ENCODE assay signal across 31 cellular contexts in the genomic region with DNA sequence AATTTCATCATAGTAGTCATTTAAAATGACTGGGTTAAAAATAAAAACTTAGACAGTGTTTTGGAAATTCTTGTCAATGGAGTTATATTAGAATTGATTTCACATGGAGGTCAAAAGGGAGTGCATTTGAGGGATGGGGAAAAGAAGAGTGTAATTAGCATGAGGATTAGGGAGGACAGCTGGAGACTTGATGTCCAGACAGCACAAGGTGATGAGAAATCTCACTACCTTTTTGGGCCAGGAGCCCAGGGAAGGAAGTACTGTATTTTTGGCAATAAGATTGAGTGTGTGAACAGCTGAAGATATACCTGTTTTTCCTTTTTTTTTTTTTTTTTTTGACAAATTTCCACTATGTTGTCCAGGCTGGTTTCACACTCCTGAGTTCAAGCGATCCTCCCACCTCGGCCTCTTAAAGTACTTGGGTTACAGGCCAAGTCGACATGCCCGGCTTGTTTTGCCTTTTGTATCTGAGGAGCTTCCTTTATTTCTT.
"Had no signal": no experiment of that assay in that cellular context is flagged by ENCODE, and none has a peak within 500 bp of the region (broad histone marks: within the 10 kb centered on the region; RNA-seq: fewer than 3 reads in every experiment).

No MANE protein-coding gene starts in this region.

- H3K4me1 ChIP-seq: adrenal gland, breast epithelium, colonic mucosa had no signal

- H3K9me3 ChIP-seq: adrenal gland, colonic mucosa had no signal

- H3K27ac ChIP-seq: adrenal gland, breast epithelium, cardiac muscle cell, colonic mucosa had no signal

- ATAC-seq: activated CD4-positive, alpha-beta T cell treated with anti-CD3 and anti-CD28 coated beads for 36 hours; activated CD8-positive, alpha-beta memory T cell treated with anti-CD3 and anti-CD28 coated beads, Interleukin-2, amount 10 ng/mL, durations not matched to agents 7 days and 5 days; activated CD8-positive, alpha-beta T cell treated with anti-CD3 and anti-CD28 coated beads, Interleukin-2, amount 10 ng/mL, durations not matched to agents 7 days and 5 days; activated naive CD8-positive, alpha-beta T cell treated with anti-CD3 and anti-CD28 coated beads, Interleukin-2, amount 50 U/mL, for 24 hours; esophagus mucosa; T-helper 17 cell had no signal

- H3K36me3 ChIP-seq: adrenal gland, breast epithelium, cardiac muscle cell, colonic mucosa had no signal

- DNase-seq: activated CD4-positive, alpha-beta memory T cell treated with anti-CD3 and anti-CD28 coated beads for 36 hours; activated CD4-positive, alpha-beta T cell treated with anti-CD3 and anti-CD28 coated beads for 36 hours; activated CD4-positive, alpha-beta T cell treated with anti-CD3 and anti-CD28 coated beads, Interleukin-2, amount 10 ng/mL, durations not matched to agents 24 days and 14 days; activated CD4-positive, CD25-positive, alpha-beta regulatory T cell; activated CD4-positive, CD25-positive, alpha-beta regulatory T cell treated with anti-CD3 and anti-CD28 coated beads, Interleukin-2, amount 50 U/mL, for 72 hours; activated CD8-positive, alpha-beta memory T cell treated with anti-CD3 and anti-CD28 coated beads, Interleukin-2, amount 10 ng/mL, durations not matched to agents 7 days and 5 days; activated CD8-positive, alpha-beta memory T cell treated with anti-CD3 and anti-CD28 coated beads, Interleukin-2, amount 50 U/mL, for 4 hours; activated CD8-positive, alpha-beta T cell treated with anti-CD3 and anti-CD28 coated beads, Interleukin-2, amount 10 ng/mL, durations not matched to agents 7 days and 5 days; activated effector memory CD4-positive, alpha-beta T cell treated with anti-CD3 and anti-CD28 coated beads, Interleukin-2, amount 50 U/mL, for 16 hours; activated naive CD4-positive, alpha-beta T cell treated with anti-CD3 and anti-CD28 coated beads for 36 hours; activated naive CD8-positive, alpha-beta T cell treated with anti-CD3 and anti-CD28 coated beads for 36 hours; activated naive CD8-positive, alpha-beta T cell treated with anti-CD3 and anti-CD28 coated beads, Interleukin-2, amount 50 U/mL, for 24 hours; activated T-cell treated with anti-CD3 and anti-CD28 coated beads, Interleukin-2, amount 50 U/mL, for 1 hour; activated T-cell treated with anti-CD3 and anti-CD28 coated beads, Interleukin-2, amount 50 U/mL, for 48 hours; adrenal gland; amygdala; aorta; central memory CD4-positive, alpha-beta T cell; cerebellar nuclear complex; colonic mucosa; effector memory CD4-positive, alpha-beta T cell; endodermal cell; foreskin fibroblast; head of caudate nucleus; T-helper 1 cell; T-helper 17 cell; T1000 had no signal

- H3K27me3 ChIP-seq: adrenal gland, breast epithelium, cardiac muscle cell, colonic mucosa had no signal

- H3K4me3 ChIP-seq: adrenal gland, breast epithelium, cardiac muscle cell, colonic mucosa had no signal

- FAIRE-seq: frontal cortex had no signal
